In genomic region chr2:24429711-24430110, GRCh38 we compare ENCODE assay signal across 1 cellular context.
TF ChIP-seq lines count a peak whose summit lies in the region.

No MANE protein-coding gene starts in this region.

TF ChIP-seq in K562, 482 proteins besides CTCF, POLR2A, EP300 and RAD21 (continued from another document):
- TF ChIP-seq, protein P1, sequence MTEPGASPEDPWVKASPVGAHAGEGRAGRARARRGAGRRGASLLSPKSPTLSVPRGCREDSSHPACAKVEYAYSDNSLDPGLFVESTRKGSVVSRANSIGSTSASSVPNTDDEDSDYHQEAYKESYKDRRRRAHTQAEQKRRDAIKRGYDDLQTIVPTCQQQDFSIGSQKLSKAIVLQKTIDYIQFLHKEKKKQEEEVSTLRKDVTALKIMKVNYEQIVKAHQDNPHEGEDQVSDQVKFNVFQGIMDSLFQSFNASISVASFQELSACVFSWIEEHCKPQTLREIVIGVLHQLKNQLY (CRISPR knock-in tag; conservative IDR thresholded peaks at IDR 0.05), result no peak
- TF ChIP-seq GTF2E2 (tag; IDR thresholded peaks at IDR 0.05) (no peak), GATA2 (CRISPR knock-in tag; IDR thresholded peaks at IDR 0.05) (no peak), JUND (IDR thresholded peaks at IDR 0.05; ENCODE audit: borderline replicate concordance, low read depth, low read length) (peak; percentile 46; the same call in 1 of the 2 replicates), JUND (tag; IDR thresholded peaks at IDR 0.05; ENCODE audit: borderline replicate concordance, low read depth, low read length) (peak; percentile 59; the same call in 1 of the 3 replicates), MAFG (tag; conservative IDR thresholded peaks at IDR 0.05) (no peak), SNIP1 (IDR thresholded peaks at IDR 0.05; ENCODE audit: low read depth) (no peak), TCF15 (CRISPR knock-in tag; IDR thresholded peaks at IDR 0.05) (no peak), OTX1 (CRISPR knock-in tag; IDR thresholded peaks at IDR 0.05) (no peak), TAF9B (IDR thresholded peaks at IDR 0.05; ENCODE audit: partially characterized antibody) (no peak), ATF3 (IDR thresholded peaks at IDR 0.05) (peak; percentile 54), ATF3 (CRISPR knock-in tag; conservative IDR thresholded peaks at IDR 0.05) (no peak), ETV6 (IDR thresholded peaks at IDR 0.05; ENCODE audit: borderline replicate concordance in 1 of 2, low read depth in 2 of 2, low read length in 1 of 2) (no peak), ETV6 (CRISPR knock-in tag; IDR thresholded peaks at IDR 0.05; ENCODE audit: borderline replicate concordance) (no peak), ZNF699 (CRISPR knock-in tag; IDR thresholded peaks at IDR 0.05; ENCODE audit: insufficient replicate concordance) (no peak), PTTG1 (tag; IDR thresholded peaks at IDR 0.05; ENCODE audit: low read depth) (no peak), PKNOX1 (IDR thresholded peaks at IDR 0.05) (0 out of 2 replicates have a peak, but pooled peaks have one; percentile 5), SAFB2 (IDR thresholded peaks at IDR 0.05; ENCODE audit: borderline replicate concordance, low read depth, low read length, severe bottlenecking) (no peak), NFE2L1 (tag; IDR thresholded peaks at IDR 0.05; ENCODE audit: borderline replicate concordance, low read depth) (no peak), ARNT (IDR thresholded peaks at IDR 0.05) (no peak), YY1 (IDR thresholded peaks at IDR 0.05; ENCODE audit: borderline replicate concordance in 1 of 3, control insufficient read depth in 1 of 3, extremely low read depth in 1 of 3, insufficient read depth in 3 of 3, insufficient read length in 1 of 3, insufficient replicate concordance in 2 of 3, low read depth in 1 of 3, low read length in 2 of 3) (peak in 1 of 3 experiments; percentile 25), U2AF2 (optimal IDR thresholded peaks at IDR 0.05; ENCODE audit: low read depth, low read length) (no peak), CC2D1A (IDR thresholded peaks at IDR 0.05) (no peak), MEIS2 (IDR thresholded peaks at IDR 0.05; ENCODE audit: partially characterized antibody) (peak; percentile 29), ZNF445 (CRISPR knock-in tag; IDR thresholded peaks at IDR 0.05; ENCODE audit: low read depth) (no peak), U2AF1 (optimal IDR thresholded peaks at IDR 0.05; ENCODE audit: low read depth, low read length) (no peak), TEAD1 (CRISPR knock-in tag; IDR thresholded peaks at IDR 0.05) (no peak), POLR2H (tag; IDR thresholded peaks at IDR 0.05; ENCODE audit: low read depth) (no peak), ZNF780A (CRISPR knock-in tag; IDR thresholded peaks at IDR 0.05) (no peak), PTRF (tag; IDR thresholded peaks at IDR 0.05) (no peak), NR3C1 (CRISPR knock-in tag; IDR thresholded peaks at IDR 0.05) (no peak), PPARD (CRISPR knock-in tag; IDR thresholded peaks at IDR 0.05) (no peak), ZNF436 (CRISPR knock-in tag; IDR thresholded peaks at IDR 0.05) (no peak)
- TF ChIP-seq, protein P2, sequence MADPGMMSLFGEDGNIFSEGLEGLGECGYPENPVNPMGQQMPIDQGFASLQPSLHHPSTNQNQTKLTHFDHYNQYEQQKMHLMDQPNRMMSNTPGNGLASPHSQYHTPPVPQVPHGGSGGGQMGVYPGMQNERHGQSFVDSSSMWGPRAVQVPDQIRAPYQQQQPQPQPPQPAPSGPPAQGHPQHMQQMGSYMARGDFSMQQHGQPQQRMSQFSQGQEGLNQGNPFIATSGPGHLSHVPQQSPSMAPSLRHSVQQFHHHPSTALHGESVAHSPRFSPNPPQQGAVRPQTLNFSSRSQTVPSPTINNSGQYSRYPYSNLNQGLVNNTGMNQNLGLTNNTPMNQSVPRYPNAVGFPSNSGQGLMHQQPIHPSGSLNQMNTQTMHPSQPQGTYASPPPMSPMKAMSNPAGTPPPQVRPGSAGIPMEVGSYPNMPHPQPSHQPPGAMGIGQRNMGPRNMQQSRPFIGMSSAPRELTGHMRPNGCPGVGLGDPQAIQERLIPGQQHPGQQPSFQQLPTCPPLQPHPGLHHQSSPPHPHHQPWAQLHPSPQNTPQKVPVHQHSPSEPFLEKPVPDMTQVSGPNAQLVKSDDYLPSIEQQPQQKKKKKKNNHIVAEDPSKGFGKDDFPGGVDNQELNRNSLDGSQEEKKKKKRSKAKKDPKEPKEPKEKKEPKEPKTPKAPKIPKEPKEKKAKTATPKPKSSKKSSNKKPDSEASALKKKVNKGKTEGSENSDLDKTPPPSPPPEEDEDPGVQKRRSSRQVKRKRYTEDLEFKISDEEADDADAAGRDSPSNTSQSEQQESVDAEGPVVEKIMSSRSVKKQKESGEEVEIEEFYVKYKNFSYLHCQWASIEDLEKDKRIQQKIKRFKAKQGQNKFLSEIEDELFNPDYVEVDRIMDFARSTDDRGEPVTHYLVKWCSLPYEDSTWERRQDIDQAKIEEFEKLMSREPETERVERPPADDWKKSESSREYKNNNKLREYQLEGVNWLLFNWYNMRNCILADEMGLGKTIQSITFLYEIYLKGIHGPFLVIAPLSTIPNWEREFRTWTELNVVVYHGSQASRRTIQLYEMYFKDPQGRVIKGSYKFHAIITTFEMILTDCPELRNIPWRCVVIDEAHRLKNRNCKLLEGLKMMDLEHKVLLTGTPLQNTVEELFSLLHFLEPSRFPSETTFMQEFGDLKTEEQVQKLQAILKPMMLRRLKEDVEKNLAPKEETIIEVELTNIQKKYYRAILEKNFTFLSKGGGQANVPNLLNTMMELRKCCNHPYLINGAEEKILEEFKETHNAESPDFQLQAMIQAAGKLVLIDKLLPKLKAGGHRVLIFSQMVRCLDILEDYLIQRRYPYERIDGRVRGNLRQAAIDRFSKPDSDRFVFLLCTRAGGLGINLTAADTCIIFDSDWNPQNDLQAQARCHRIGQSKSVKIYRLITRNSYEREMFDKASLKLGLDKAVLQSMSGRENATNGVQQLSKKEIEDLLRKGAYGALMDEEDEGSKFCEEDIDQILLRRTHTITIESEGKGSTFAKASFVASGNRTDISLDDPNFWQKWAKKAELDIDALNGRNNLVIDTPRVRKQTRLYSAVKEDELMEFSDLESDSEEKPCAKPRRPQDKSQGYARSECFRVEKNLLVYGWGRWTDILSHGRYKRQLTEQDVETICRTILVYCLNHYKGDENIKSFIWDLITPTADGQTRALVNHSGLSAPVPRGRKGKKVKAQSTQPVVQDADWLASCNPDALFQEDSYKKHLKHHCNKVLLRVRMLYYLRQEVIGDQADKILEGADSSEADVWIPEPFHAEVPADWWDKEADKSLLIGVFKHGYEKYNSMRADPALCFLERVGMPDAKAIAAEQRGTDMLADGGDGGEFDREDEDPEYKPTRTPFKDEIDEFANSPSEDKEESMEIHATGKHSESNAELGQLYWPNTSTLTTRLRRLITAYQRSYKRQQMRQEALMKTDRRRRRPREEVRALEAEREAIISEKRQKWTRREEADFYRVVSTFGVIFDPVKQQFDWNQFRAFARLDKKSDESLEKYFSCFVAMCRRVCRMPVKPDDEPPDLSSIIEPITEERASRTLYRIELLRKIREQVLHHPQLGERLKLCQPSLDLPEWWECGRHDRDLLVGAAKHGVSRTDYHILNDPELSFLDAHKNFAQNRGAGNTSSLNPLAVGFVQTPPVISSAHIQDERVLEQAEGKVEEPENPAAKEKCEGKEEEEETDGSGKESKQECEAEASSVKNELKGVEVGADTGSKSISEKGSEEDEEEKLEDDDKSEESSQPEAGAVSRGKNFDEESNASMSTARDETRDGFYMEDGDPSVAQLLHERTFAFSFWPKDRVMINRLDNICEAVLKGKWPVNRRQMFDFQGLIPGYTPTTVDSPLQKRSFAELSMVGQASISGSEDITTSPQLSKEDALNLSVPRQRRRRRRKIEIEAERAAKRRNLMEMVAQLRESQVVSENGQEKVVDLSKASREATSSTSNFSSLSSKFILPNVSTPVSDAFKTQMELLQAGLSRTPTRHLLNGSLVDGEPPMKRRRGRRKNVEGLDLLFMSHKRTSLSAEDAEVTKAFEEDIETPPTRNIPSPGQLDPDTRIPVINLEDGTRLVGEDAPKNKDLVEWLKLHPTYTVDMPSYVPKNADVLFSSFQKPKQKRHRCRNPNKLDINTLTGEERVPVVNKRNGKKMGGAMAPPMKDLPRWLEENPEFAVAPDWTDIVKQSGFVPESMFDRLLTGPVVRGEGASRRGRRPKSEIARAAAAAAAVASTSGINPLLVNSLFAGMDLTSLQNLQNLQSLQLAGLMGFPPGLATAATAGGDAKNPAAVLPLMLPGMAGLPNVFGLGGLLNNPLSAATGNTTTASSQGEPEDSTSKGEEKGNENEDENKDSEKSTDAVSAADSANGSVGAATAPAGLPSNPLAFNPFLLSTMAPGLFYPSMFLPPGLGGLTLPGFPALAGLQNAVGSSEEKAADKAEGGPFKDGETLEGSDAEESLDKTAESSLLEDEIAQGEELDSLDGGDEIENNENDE (IDR thresholded peaks at IDR 0.05; ENCODE audit: low read depth, low read length), result no peak
TF ChIP-seq in K562: peak in this region for 6.
